In genomic region chr16:75929056-75929455, GRCh38 we compare ENCODE assay signal across 15 cellular contexts.
DNase-seq lines count a peak whose midpoint lies in the region; ATAC-seq and TF ChIP-seq lines count a peak whose summit lies in the region.
"Had no signal": no experiment of that assay in that cellular context is flagged by ENCODE, and none has a peak within 500 bp of the region (broad histone marks: within the 10 kb centered on the region; RNA-seq: fewer than 3 reads in every experiment).

No MANE protein-coding gene starts in this region.

- ATAC-seq in GM18519 (IDR thresholded peaks at IDR 0.05; ENCODE audit: low FRiP score, unreplicated experiment) = no peak

- intact Hi-C loops in cardiac septum (cut with DNase I) = no loop called here

- no peak for TF ChIP-seq CTCF in fibroblast of villous mesenchyme (IDR thresholded peaks at IDR 0.05; ENCODE audit: insufficient read depth, low read depth, low read length)

- DNase-seq in HS-5 (ENCODE audit: low read depth) = peak; percentile 47
- DNase-seq in amniotic epithelial cell (ENCODE audit: low read depth) = peak; percentile 90
- DNase-seq in fibroblast of villous mesenchyme (ENCODE audit: low read depth) = peak; percentile 8
- DNase-seq in cardiac septum (ENCODE audit: low spot score) = no peak
- DNase-seq in H4 (ENCODE audit: low spot score) = no peak
- DNase-seq in C1 segment of cervical spinal cord (lab: John Stamatoyannopoulos, UW) = no peak
- DNase-seq: ACHN; Calu3; CD4-positive, alpha-beta T cell; DMS 273 treated with DMSO at 0.1 percent for 48 hours; GOT3; KBM-7 had no signal

- H3K4me3 ChIP-seq in fibroblast of villous mesenchyme (ENCODE audit: low read depth, low read length) = no peak overlapping the region
- H3K4me3 ChIP-seq: BLaER1 treated with 17β-estradiol and CSF1 and Interleukin-3, amounts not matched to agents 10 nM and 100 nM; HAP-1 had no signal

Comparison
In these comparisons a context has a peak if more than half of its experiments do, and no peak if none do; other contexts are left out.
1. DNase-seq: peak in HS-5 (single experiment), amniotic epithelial cell (single experiment) and fibroblast of villous mesenchyme (single experiment); none in cardiac septum (single experiment), H4 (single experiment) and C1 segment of cervical spinal cord (0 of 14).